ENCODE assay signal across 1 cellular context in the genomic region with DNA sequence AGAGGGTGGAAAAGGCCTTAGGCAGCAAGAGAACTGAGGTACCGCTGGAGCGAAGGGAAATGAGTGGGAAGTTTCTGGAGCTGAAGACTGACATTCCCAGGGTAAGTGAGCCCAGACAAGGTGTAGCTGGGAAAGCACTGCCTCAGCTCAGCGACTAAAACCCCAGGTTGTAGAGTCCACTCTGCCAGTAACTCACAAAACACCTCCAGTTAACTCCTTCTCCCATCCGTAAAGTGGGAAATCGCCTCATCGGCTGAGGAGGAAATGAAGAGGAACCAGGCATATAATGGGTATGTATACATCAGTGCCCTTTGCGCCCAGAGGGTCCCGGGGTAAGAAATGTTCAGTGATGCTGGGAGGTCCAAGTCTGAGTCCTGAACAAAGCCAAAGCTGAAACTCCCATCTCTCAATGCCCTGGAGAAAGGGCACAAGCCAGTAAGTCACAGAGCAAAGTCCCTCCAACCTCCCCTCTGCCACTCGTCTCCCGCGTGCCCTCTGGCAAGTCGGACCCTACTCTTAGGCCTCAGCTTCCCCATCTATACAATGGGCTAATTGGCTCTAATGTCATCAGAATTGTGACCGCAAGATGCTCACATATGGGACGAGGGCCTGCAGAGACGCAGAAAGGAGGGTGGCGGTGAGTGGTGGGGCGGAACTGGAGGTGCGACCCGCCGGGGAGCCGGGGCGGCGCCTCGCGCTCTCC.
TF ChIP-seq lines count a peak whose summit lies in the region.

No MANE protein-coding gene starts in this region.

TF ChIP-seq in HepG2, 621 proteins besides CTCF, POLR2A, EP300 and RAD21 (continued from another document and continues in another):
- TF ChIP-seq ZFP36 (IDR thresholded peaks at IDR 0.05; ENCODE audit: borderline replicate concordance, low read depth, low read length, partially characterized antibody) (no peak), KDM3A (CRISPR knock-in tag; IDR thresholded peaks at IDR 0.05; ENCODE audit: low read depth) (no peak), ZNF317 (CRISPR knock-in tag; IDR thresholded peaks at IDR 0.05) (peak; percentile 46), SOX6 (IDR thresholded peaks at IDR 0.05) (no peak), SOX6 (CRISPR knock-in tag; IDR thresholded peaks at IDR 0.05) (peak; percentile 25; the same call in 1 of the 2 replicates), ZNF563 (CRISPR knock-in tag; IDR thresholded peaks at IDR 0.05) (peak; percentile 19; the same call in 1 of the 2 replicates), PHF8 (CRISPR knock-in tag; IDR thresholded peaks at IDR 0.05) (peak; percentile 75), GZF1 (CRISPR knock-in tag; IDR thresholded peaks at IDR 0.05) (0 out of 2 replicates have a peak, but pooled peaks have one; percentile 52), ZNF292 (CRISPR knock-in tag; IDR thresholded peaks at IDR 0.05; ENCODE audit: borderline replicate concordance, low read depth) (peak; percentile 22; the same call in 1 of the 2 replicates), ZNF883 (CRISPR knock-in tag; IDR thresholded peaks at IDR 0.05; ENCODE audit: not compliant biosample characterization) (peak; percentile 63), ZFP82 (CRISPR knock-in tag; IDR thresholded peaks at IDR 0.05; ENCODE audit: borderline replicate concordance) (0 out of 2 replicates have a peak, but pooled peaks have one; percentile 39), TCF12 (IDR thresholded peaks at IDR 0.05) (no peak), TCF12 (CRISPR knock-in tag; IDR thresholded peaks at IDR 0.05) (peak; percentile 79; the same call in 1 of the 2 replicates), HNRNPK (IDR thresholded peaks at IDR 0.05; ENCODE audit: low read depth, low read length, poor library complexity, severe bottlenecking) (no peak), FOXA3 (CRISPR knock-in tag; IDR thresholded peaks at IDR 0.05) (no peak), ZMYM4 (CRISPR knock-in tag; IDR thresholded peaks at IDR 0.05) (0 out of 2 replicates have a peak, but pooled peaks have one; percentile 40), ZNF605 (CRISPR knock-in tag; IDR thresholded peaks at IDR 0.05) (peak; percentile 23; the same call in 1 of the 2 replicates), IRF2 (CRISPR knock-in tag; IDR thresholded peaks at IDR 0.05) (peak; percentile 42; the same call in 1 of the 2 replicates), RBM39 (IDR thresholded peaks at IDR 0.05; ENCODE audit: low read depth, low read length, poor library complexity, severe bottlenecking) (no peak), CHD2 (IDR thresholded peaks at IDR 0.05; ENCODE audit: low read depth, low read length) (0 out of 2 replicates have a peak, but pooled peaks have one; percentile 18), SALL1 (CRISPR knock-in tag; IDR thresholded peaks at IDR 0.05) (peak; percentile 48), NR2F1 (CRISPR knock-in tag; IDR thresholded peaks at IDR 0.05) (0 out of 4 replicates have a peak, but pooled peaks of 1 of the 2 experiments have one; percentile 3), CBX1 (IDR thresholded peaks at IDR 0.05; ENCODE audit: low read depth) (peak; percentile 93), ZFP62 (CRISPR knock-in tag; IDR thresholded peaks at IDR 0.05) (no peak), KDM1A (CRISPR knock-in tag; IDR thresholded peaks at IDR 0.05) (peak; percentile 99), KLF15 (CRISPR knock-in tag; IDR thresholded peaks at IDR 0.05; ENCODE audit: borderline replicate concordance) (no peak), ZNF546 (CRISPR knock-in tag; conservative IDR thresholded peaks at IDR 0.05) (0 out of 2 replicates have a peak, but pooled peaks have one; percentile 35), HDAC2 (CRISPR knock-in tag; IDR thresholded peaks at IDR 0.05) (peak; percentile 74; the same call in 1 of the 2 replicates), MBNL3 (CRISPR knock-in tag; conservative IDR thresholded peaks at IDR 0.05) (peak; percentile 61; the same call in 1 of the 2 replicates), PHF21A (CRISPR knock-in tag; IDR thresholded peaks at IDR 0.05) (no peak), SRSF1 (optimal IDR thresholded peaks at IDR 0.05; ENCODE audit: low read depth, low read length) (no peak), ZFX (CRISPR knock-in tag; IDR thresholded peaks at IDR 0.05; ENCODE audit: low read depth) (peak; percentile 65), SKI (IDR thresholded peaks at IDR 0.05; ENCODE audit: partially characterized antibody) (no peak), FOXJ3 (CRISPR knock-in tag; IDR thresholded peaks at IDR 0.05; ENCODE audit: borderline replicate concordance) (peak; percentile 33; the same call in 1 of the 2 replicates), KMT2B (CRISPR knock-in tag; IDR thresholded peaks at IDR 0.05) (peak; percentile 54)
- TF ChIP-seq, protein P1, sequence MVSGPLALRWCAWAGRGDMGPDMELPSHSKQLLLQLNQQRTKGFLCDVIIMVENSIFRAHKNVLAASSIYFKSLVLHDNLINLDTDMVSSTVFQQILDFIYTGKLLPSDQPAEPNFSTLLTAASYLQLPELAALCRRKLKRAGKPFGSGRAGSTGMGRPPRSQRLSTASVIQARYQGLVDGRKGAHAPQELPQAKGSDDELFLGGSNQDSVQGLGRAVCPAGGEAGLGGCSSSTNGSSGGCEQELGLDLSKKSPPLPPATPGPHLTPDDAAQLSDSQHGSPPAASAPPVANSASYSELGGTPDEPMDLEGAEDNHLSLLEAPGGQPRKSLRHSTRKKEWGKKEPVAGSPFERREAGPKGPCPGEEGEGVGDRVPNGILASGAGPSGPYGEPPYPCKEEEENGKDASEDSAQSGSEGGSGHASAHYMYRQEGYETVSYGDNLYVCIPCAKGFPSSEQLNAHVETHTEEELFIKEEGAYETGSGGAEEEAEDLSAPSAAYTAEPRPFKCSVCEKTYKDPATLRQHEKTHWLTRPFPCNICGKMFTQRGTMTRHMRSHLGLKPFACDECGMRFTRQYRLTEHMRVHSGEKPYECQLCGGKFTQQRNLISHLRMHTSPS (CRISPR knock-in tag; IDR thresholded peaks at IDR 0.05; ENCODE audit: low read depth): peak; percentile 36; the same call in 1 of the 2 replicates
- TF ChIP-seq, protein P2, sequence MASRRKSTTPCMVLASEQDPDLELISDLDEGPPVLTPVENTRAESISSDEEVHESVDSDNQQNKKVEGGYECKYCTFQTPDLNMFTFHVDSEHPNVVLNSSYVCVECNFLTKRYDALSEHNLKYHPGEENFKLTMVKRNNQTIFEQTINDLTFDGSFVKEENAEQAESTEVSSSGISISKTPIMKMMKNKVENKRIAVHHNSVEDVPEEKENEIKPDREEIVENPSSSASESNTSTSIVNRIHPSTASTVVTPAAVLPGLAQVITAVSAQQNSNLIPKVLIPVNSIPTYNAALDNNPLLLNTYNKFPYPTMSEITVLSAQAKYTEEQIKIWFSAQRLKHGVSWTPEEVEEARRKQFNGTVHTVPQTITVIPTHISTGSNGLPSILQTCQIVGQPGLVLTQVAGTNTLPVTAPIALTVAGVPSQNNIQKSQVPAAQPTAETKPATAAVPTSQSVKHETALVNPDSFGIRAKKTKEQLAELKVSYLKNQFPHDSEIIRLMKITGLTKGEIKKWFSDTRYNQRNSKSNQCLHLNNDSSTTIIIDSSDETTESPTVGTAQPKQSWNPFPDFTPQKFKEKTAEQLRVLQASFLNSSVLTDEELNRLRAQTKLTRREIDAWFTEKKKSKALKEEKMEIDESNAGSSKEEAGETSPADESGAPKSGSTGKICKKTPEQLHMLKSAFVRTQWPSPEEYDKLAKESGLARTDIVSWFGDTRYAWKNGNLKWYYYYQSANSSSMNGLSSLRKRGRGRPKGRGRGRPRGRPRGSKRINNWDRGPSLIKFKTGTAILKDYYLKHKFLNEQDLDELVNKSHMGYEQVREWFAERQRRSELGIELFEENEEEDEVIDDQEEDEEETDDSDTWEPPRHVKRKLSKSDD (CRISPR knock-in tag; IDR thresholded peaks at IDR 0.05; ENCODE audit: low read depth): 0 out of 2 replicates have a peak, but pooled peaks have one; percentile 19
- TF ChIP-seq, protein P3, sequence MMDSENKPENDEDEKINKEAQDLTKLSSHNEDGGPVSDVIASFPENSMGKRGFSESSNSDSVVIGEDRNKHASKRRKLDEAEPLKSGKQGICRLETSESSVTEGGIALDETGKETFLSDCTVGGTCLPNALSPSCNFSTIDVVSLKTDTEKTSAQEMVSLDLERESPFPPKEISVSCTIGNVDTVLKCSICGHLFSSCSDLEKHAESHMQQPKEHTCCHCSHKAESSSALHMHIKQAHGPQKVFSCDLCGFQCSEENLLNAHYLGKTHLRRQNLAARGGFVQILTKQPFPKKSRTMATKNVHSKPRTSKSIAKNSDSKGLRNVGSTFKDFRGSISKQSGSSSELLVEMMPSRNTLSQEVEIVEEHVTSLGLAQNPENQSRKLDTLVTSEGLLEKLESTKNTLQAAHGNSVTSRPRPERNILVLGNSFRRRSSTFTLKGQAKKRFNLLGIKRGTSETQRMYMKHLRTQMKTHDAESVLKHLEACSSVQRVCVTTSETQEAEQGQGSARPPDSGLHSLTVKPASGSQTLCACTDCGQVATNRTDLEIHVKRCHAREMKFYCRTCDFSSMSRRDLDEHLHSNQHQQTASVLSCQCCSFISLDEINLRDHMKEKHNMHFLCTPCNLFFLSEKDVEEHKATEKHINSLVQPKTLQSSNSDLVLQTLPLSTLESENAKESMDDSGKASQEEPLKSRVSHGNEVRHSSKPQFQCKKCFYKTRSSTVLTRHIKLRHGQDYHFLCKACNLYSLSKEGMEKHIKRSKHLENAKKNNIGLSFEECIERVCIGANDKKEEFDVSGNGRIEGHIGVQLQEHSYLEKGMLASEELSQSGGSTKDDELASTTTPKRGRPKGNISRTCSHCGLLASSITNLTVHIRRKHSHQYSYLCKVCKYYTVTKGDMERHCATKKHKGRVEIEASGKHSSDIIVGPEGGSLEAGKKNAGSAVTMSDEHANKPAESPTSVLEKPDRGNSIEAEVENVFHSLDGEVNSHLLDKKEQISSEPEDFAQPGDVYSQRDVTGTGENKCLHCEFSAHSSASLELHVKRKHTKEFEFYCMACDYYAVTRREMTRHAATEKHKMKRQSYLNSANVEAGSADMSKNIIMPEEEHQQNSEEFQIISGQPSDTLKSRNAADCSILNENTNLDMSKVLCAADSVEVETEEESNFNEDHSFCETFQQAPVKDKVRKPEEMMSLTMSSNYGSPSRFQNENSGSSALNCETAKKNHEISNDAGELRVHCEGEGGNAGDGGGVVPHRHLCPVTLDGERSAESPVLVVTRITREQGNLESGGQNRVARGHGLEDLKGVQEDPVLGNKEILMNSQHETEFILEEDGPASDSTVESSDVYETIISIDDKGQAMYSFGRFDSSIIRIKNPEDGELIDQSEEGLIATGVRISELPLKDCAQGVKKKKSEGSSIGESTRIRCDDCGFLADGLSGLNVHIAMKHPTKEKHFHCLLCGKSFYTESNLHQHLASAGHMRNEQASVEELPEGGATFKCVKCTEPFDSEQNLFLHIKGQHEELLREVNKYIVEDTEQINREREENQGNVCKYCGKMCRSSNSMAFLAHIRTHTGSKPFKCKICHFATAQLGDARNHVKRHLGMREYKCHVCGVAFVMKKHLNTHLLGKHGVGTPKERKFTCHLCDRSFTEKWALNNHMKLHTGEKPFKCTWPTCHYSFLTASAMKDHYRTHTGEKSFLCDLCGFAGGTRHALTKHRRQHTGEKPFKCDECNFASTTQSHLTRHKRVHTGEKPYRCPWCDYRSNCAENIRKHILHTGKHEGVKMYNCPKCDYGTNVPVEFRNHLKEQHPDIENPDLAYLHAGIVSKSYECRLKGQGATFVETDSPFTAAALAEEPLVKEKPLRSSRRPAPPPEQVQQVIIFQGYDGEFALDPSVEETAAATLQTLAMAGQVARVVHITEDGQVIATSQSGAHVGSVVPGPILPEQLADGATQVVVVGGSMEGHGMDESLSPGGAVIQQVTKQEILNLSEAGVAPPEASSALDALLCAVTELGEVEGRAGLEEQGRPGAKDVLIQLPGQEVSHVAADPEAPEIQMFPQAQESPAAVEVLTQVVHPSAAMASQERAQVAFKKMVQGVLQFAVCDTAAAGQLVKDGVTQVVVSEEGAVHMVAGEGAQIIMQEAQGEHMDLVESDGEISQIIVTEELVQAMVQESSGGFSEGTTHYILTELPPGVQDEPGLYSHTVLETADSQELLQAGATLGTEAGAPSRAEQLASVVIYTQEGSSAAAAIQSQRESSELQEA (CRISPR knock-in tag; IDR thresholded peaks at IDR 0.05; ENCODE audit: not compliant biosample characterization): no peak
- TF ChIP-seq, protein P4, sequence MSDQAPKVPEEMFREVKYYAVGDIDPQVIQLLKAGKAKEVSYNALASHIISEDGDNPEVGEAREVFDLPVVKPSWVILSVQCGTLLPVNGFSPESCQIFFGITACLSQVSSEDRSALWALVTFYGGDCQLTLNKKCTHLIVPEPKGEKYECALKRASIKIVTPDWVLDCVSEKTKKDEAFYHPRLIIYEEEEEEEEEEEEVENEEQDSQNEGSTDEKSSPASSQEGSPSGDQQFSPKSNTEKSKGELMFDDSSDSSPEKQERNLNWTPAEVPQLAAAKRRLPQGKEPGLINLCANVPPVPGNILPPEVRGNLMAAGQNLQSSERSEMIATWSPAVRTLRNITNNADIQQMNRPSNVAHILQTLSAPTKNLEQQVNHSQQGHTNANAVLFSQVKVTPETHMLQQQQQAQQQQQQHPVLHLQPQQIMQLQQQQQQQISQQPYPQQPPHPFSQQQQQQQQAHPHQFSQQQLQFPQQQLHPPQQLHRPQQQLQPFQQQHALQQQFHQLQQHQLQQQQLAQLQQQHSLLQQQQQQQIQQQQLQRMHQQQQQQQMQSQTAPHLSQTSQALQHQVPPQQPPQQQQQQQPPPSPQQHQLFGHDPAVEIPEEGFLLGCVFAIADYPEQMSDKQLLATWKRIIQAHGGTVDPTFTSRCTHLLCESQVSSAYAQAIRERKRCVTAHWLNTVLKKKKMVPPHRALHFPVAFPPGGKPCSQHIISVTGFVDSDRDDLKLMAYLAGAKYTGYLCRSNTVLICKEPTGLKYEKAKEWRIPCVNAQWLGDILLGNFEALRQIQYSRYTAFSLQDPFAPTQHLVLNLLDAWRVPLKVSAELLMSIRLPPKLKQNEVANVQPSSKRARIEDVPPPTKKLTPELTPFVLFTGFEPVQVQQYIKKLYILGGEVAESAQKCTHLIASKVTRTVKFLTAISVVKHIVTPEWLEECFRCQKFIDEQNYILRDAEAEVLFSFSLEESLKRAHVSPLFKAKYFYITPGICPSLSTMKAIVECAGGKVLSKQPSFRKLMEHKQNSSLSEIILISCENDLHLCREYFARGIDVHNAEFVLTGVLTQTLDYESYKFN (CRISPR knock-in tag; conservative IDR thresholded peaks at IDR 0.05): peak; percentile 48
- TF ChIP-seq, protein P5, sequence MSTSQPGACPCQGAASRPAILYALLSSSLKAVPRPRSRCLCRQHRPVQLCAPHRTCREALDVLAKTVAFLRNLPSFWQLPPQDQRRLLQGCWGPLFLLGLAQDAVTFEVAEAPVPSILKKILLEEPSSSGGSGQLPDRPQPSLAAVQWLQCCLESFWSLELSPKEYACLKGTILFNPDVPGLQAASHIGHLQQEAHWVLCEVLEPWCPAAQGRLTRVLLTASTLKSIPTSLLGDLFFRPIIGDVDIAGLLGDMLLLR (CRISPR knock-in tag; IDR thresholded peaks at IDR 0.05): peak; percentile 35; the same call in 1 of the 2 replicates
- TF ChIP-seq, protein P6, sequence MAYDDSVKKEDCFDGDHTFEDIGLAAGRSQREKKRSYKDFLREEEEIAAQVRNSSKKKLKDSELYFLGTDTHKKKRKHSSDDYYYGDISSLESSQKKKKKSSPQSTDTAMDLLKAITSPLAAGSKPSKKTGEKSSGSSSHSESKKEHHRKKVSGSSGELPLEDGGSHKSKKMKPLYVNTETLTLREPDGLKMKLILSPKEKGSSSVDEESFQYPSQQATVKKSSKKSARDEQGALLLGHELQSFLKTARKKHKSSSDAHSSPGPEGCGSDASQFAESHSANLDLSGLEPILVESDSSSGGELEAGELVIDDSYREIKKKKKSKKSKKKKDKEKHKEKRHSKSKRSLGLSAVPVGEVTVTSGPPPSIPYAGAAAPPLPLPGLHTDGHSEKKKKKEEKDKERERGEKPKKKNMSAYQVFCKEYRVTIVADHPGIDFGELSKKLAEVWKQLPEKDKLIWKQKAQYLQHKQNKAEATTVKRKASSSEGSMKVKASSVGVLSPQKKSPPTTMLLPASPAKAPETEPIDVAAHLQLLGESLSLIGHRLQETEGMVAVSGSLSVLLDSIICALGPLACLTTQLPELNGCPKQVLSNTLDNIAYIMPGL (CRISPR knock-in tag; IDR thresholded peaks at IDR 0.05; ENCODE audit: borderline replicate concordance in 1 of 2, low read depth in 1 of 2): peak in 1 of 2 experiments; percentile 61; a peak in 1 of 4 replicates
